1 cellular context compared by ENCODE assay signal in genomic region chr16:85490971-85491771, GRCh38.
A peak's percentile ranks its signal among the peaks of the same experiment; 100 is the strongest.
TF ChIP-seq lines count a peak whose summit lies in the region.

No MANE protein-coding gene starts in this region.

TF ChIP-seq in K562, 482 proteins besides CTCF, POLR2A, EP300 and RAD21 (continued from another document):
- 0 out of 2 replicates have a peak, but pooled peaks have one; percentile 15 for TF ChIP-seq L3MBTL2 (IDR thresholded peaks at IDR 0.05)
- no peak for TF ChIP-seq NCOA6 (IDR thresholded peaks at IDR 0.05)
- peak; percentile 82 for TF ChIP-seq ZFX (CRISPR knock-in tag; IDR thresholded peaks at IDR 0.05)
- peak in 1 of 2 experiments; percentile 63; a peak in 1 of 4 replicates for TF ChIP-seq SRF (CRISPR knock-in tag; IDR thresholded peaks at IDR 0.05)
- no peak for TF ChIP-seq ZNF134 (CRISPR knock-in tag; conservative IDR thresholded peaks at IDR 0.05)
- no peak for TF ChIP-seq KLF1 (tag; IDR thresholded peaks at IDR 0.05)
- TF ChIP-seq ZKSCAN1 (IDR thresholded peaks at IDR 0.05; ENCODE audit: low read depth, low read length): 0 out of 2 replicates have a peak, but pooled peaks have one; percentile 39
- no peak for TF ChIP-seq EP400 (IDR thresholded peaks at IDR 0.05)
- TF ChIP-seq, protein P1, sequence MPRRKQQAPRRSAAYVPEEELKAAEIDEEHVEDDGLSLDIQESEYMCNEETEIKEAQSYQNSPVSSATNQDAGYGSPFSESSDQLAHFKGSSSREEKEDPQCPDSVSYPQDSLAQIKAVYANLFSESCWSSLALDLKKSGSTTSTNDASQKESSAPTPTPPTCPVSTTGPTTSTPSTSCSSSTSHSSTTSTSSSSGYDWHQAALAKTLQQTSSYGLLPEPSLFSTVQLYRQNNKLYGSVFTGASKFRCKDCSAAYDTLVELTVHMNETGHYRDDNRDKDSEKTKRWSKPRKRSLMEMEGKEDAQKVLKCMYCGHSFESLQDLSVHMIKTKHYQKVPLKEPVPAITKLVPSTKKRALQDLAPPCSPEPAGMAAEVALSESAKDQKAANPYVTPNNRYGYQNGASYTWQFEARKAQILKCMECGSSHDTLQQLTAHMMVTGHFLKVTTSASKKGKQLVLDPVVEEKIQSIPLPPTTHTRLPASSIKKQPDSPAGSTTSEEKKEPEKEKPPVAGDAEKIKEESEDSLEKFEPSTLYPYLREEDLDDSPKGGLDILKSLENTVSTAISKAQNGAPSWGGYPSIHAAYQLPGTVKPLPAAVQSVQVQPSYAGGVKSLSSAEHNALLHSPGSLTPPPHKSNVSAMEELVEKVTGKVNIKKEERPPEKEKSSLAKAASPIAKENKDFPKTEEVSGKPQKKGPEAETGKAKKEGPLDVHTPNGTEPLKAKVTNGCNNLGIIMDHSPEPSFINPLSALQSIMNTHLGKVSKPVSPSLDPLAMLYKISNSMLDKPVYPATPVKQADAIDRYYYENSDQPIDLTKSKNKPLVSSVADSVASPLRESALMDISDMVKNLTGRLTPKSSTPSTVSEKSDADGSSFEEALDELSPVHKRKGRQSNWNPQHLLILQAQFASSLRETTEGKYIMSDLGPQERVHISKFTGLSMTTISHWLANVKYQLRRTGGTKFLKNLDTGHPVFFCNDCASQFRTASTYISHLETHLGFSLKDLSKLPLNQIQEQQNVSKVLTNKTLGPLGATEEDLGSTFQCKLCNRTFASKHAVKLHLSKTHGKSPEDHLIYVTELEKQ (CRISPR knock-in tag; IDR thresholded peaks at IDR 0.05): peak; percentile 48; the same call in 1 of the 2 replicates
- TF ChIP-seq RB1 (IDR thresholded peaks at IDR 0.05; ENCODE audit: low read depth): peak; percentile 78
- TF ChIP-seq, protein P2, sequence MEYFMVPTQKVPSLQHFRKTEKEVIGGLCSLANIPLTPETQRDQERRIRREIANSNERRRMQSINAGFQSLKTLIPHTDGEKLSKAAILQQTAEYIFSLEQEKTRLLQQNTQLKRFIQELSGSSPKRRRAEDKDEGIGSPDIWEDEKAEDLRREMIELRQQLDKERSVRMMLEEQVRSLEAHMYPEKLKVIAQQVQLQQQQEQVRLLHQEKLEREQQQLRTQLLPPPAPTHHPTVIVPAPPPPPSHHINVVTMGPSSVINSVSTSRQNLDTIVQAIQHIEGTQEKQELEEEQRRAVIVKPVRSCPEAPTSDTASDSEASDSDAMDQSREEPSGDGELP (CRISPR knock-in tag; IDR thresholded peaks at IDR 0.05; ENCODE audit: borderline replicate concordance): peak; percentile 76; the same call in 1 of the 2 replicates
- TF ChIP-seq GATAD2A (IDR thresholded peaks at IDR 0.05): 0 out of 2 replicates have a peak, but pooled peaks have one; percentile 64
- TF ChIP-seq SAFB (IDR thresholded peaks at IDR 0.05; ENCODE audit: borderline replicate concordance, low read depth, low read length): no peak
- TF ChIP-seq, protein P3, sequence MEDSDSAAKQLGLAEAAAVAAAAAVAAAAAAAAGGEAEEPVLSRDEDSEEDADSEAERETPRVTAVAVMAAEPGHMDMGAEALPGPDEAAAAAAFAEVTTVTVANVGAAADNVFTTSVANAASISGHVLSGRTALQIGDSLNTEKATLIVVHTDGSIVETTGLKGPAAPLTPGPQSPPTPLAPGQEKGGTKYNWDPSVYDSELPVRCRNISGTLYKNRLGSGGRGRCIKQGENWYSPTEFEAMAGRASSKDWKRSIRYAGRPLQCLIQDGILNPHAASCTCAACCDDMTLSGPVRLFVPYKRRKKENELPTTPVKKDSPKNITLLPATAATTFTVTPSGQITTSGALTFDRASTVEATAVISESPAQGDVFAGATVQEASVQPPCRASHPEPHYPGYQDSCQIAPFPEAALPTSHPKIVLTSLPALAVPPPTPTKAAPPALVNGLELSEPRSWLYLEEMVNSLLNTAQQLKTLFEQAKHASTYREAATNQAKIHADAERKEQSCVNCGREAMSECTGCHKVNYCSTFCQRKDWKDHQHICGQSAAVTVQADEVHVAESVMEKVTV (CRISPR knock-in tag; IDR thresholded peaks at IDR 0.05): peak; percentile 52
- TF ChIP-seq ZBTB9 (CRISPR knock-in tag; IDR thresholded peaks at IDR 0.05): peak; percentile 24; the same call in 1 of the 2 replicates
- TF ChIP-seq MAZ (CRISPR knock-in tag; conservative IDR thresholded peaks at IDR 0.05 in 1 of 2, IDR thresholded peaks at IDR 0.05 in 1 of 2): peak in 1 of 2 experiments; percentile 39; a peak in 2 of 4 replicates
- peak; percentile 14; the same call in 1 of the 2 replicates for TF ChIP-seq JUN (IDR thresholded peaks at IDR 0.05; ENCODE audit: borderline replicate concordance, low read depth, low read length)
- TF ChIP-seq JUN (CRISPR knock-in tag; IDR thresholded peaks at IDR 0.05; ENCODE audit: borderline replicate concordance): no peak
- TF ChIP-seq ZNF780A (CRISPR knock-in tag; IDR thresholded peaks at IDR 0.05): no peak
- 0 out of 2 replicates have a peak, but pooled peaks have one; percentile 25 for TF ChIP-seq NR2C2 (CRISPR knock-in tag; IDR thresholded peaks at IDR 0.05)
- no peak for TF ChIP-seq NR2C2 (tag; IDR thresholded peaks at IDR 0.05)
- TF ChIP-seq ZNF764 (CRISPR knock-in tag; IDR thresholded peaks at IDR 0.05; ENCODE audit: low read depth): peak; percentile 81; the same call in 1 of the 2 replicates
- TF ChIP-seq CAMTA2 (CRISPR knock-in tag; conservative IDR thresholded peaks at IDR 0.05): no peak
- 0 out of 2 replicates have a peak, but pooled peaks have one; percentile 43 for TF ChIP-seq KLF13 (tag; IDR thresholded peaks at IDR 0.05; ENCODE audit: borderline replicate concordance, low read depth)
- TF ChIP-seq THRB (CRISPR knock-in tag; conservative IDR thresholded peaks at IDR 0.05): 0 out of 2 replicates have a peak, but pooled peaks have one; percentile 27
- peak; percentile 55; the same call in 1 of the 2 replicates for TF ChIP-seq KLF16 (IDR thresholded peaks at IDR 0.05)
- peak; percentile 57; the same call in 1 of the 2 replicates for TF ChIP-seq MYC (IDR thresholded peaks at IDR 0.05; ENCODE audit: low read depth, low read length)
- TF ChIP-seq MYC (CRISPR knock-in tag; IDR thresholded peaks at IDR 0.05; ENCODE audit: borderline replicate concordance, low read depth): no peak
- peak in 1 of 2 experiments; percentile 56; a peak in 1 of 4 replicates for TF ChIP-seq RCOR1 (IDR thresholded peaks at IDR 0.05; ENCODE audit: borderline replicate concordance in 1 of 2, low read depth in 2 of 2, low read length in 2 of 2)
- TF ChIP-seq, protein P4, sequence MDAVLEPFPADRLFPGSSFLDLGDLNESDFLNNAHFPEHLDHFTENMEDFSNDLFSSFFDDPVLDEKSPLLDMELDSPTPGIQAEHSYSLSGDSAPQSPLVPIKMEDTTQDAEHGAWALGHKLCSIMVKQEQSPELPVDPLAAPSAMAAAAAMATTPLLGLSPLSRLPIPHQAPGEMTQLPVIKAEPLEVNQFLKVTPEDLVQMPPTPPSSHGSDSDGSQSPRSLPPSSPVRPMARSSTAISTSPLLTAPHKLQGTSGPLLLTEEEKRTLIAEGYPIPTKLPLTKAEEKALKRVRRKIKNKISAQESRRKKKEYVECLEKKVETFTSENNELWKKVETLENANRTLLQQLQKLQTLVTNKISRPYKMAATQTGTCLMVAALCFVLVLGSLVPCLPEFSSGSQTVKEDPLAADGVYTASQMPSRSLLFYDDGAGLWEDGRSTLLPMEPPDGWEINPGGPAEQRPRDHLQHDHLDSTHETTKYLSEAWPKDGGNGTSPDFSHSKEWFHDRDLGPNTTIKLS (IDR thresholded peaks at IDR 0.05; ENCODE audit: borderline replicate concordance, low read depth): 0 out of 2 replicates have a peak, but pooled peaks have one; percentile 35
- TF ChIP-seq VEZF1 (CRISPR knock-in tag; IDR thresholded peaks at IDR 0.05): peak; percentile 58; the same call in 1 of the 2 replicates
- TF ChIP-seq CXXC5 (CRISPR knock-in tag; IDR thresholded peaks at IDR 0.05): peak; percentile 24; the same call in 1 of the 2 replicates
- TF ChIP-seq HNRNPL (IDR thresholded peaks at IDR 0.05; ENCODE audit: low read depth, low read length): no peak
- TF ChIP-seq MNT (conservative IDR thresholded peaks at IDR 0.05): peak in 1 of 2 experiments; percentile 25; a peak in 1 of 4 replicates
- peak; percentile 70 for TF ChIP-seq ZBTB7A (IDR thresholded peaks at IDR 0.05; ENCODE audit: borderline replicate concordance, control insufficient read depth, low read depth, low read length)
- TF ChIP-seq SRSF7 (optimal IDR thresholded peaks at IDR 0.05; ENCODE audit: low read depth, low read length): no peak
- peak; percentile 50; the same call in 1 of the 2 replicates for TF ChIP-seq SMAD4 (CRISPR knock-in tag; conservative IDR thresholded peaks at IDR 0.05)
- TF ChIP-seq POLR2G (IDR thresholded peaks at IDR 0.05; ENCODE audit: low read depth, low read length): 0 out of 2 replicates have a peak, but pooled peaks have one; percentile 35
- no peak for TF ChIP-seq ATF1 (CRISPR knock-in tag; IDR thresholded peaks at IDR 0.05)
- 0 out of 2 replicates have a peak, but pooled peaks have one; percentile 26 for TF ChIP-seq ATF1 (tag; IDR thresholded peaks at IDR 0.05)
- peak; percentile 67; the same call in 1 of the 2 replicates for TF ChIP-seq CC2D1A (IDR thresholded peaks at IDR 0.05)
- TF ChIP-seq SP1 (CRISPR knock-in tag; IDR thresholded peaks at IDR 0.05): 0 out of 2 replicates have a peak, but pooled peaks have one; percentile 51
- TF ChIP-seq XRCC5 (IDR thresholded peaks at IDR 0.05; ENCODE audit: low read depth, low read length): 0 out of 2 replicates have a peak, but pooled peaks have one; percentile 88
- TF ChIP-seq MTA3 (IDR thresholded peaks at IDR 0.05; ENCODE audit: borderline replicate concordance): 0 out of 2 replicates have a peak, but pooled peaks have one; percentile 23
- peak; percentile 30 for TF ChIP-seq NEUROD1 (IDR thresholded peaks at IDR 0.05; ENCODE audit: borderline replicate concordance, low read depth, low read length, partially characterized antibody)
- TF ChIP-seq ARID2 (IDR thresholded peaks at IDR 0.05): peak; percentile 26; the same call in 1 of the 2 replicates
- no peak for TF ChIP-seq ZNF740 (CRISPR knock-in tag; IDR thresholded peaks at IDR 0.05)
- no peak for TF ChIP-seq ZNF740 (tag; IDR thresholded peaks at IDR 0.05)
- no peak for TF ChIP-seq ZNF444 (CRISPR knock-in tag; IDR thresholded peaks at IDR 0.05)
- peak; percentile 70 for TF ChIP-seq SMC3 (conservative IDR thresholded peaks at IDR 0.05; ENCODE audit: insufficient read depth, low read depth, low read length)
- TF ChIP-seq RUNX1 (IDR thresholded peaks at IDR 0.05; ENCODE audit: low read depth): 0 out of 2 replicates have a peak, but pooled peaks have one; percentile 44
TF ChIP-seq in K562: peak in this region for 42.
